Comparison of ENCODE assay signal across 11 cellular contexts in the genomic region with DNA sequence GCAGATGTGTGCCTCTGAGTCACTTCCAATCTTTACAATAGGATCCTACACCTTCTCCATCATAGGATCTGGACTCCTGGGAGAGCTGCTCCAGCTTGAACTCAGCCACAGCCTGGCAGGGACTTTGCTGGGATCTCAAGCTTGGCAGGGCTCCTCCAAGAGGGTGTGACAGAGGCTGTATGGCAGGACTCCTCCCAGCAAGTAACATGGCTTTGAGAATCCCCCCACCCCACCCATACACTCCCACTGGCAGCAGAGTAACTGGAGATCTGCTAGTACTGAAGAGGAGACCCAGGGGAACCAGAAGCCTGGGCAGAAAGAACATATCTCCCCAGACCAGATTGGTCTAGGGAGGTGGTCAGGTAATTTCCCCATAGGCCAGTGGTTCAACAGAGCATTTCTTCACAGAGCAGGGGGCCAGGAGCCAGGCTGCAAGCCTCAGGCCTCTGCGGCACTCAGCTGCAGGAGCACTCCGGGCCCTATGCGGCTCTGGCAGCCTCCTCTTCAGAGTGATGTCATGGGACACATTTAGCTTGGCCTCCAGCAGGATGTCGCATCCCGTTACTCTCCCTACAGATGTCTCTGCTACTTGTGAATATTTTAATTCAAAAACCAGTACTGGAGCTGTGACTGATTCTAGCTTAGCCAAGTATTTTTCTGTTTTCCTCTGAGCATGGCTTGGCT. TPM values are rescaled to one million over a fixed set of nuclear protein-coding genes. Genes with fewer than 3 reads are reported as not detected.
A peak's percentile ranks its signal among the peaks of the same experiment; 100 is the strongest.
DNase-seq lines count a peak whose midpoint lies in the region; ATAC-seq and TF ChIP-seq lines count a peak whose summit lies in the region.
"Had no signal": no experiment of that assay in that cellular context is flagged by ENCODE, and none has a peak within 500 bp of the region (broad histone marks: within the 10 kb centered on the region; RNA-seq: fewer than 3 reads in every experiment).

No MANE protein-coding gene starts in this region.

- no peaks in the 10 kb centered on the region for H3K9me3 ChIP-seq in CD4-positive, alpha-beta memory T cell (ENCODE audit: control insufficient read depth in 1 of 2, low read length in 2 of 2)

- intact Hi-C loops in CD4-positive, alpha-beta memory T cell (cut with micrococcal nuclease), result no loop called here
- intact Hi-C loops in posterior vena cava (cut with DNase I), result loop anchor here in 1 of 2 donors (5.0 kb wide), 1 partner anchor 201 kb away; no protein-coding TSS in a partner anchor

- peaks cover 27 to 55% (median 41%) of the 10 kb centered on the region in 4 donors for H3K4me1 Mint-ChIP-seq in CD4-positive, alpha-beta memory T cell
- peaks cover 12% of the 10 kb centered on the region for H3K4me1 Mint-ChIP-seq in endothelial cell (ENCODE audit: unreplicated experiment)
- peaks cover 31% of the 10 kb centered on the region for H3K4me1 Mint-ChIP-seq in GM23338

- H3K27ac ChIP-seq in CD4-positive, alpha-beta memory T cell (ENCODE audit: low read depth, low read length), result no peak overlapping the region
- peak overlapping the region; percentile 40; the same call in 1 of the 2 replicates for H3K27ac ChIP-seq in RWPE1
- no peak overlapping the region for H3K27ac ChIP-seq in GM23338 (ENCODE audit: low read depth)

- H3K4me1 ChIP-seq in CD4-positive, alpha-beta memory T cell (ENCODE audit: insufficient read depth, low read length), result peaks cover 38% of the 10 kb centered on the region
- H3K4me1 ChIP-seq in GM23338 (ENCODE audit: insufficient read depth), result peaks cover 8% of the 10 kb centered on the region; the same call in 1 of the 2 replicates

- DNase-seq in CD4-positive, alpha-beta memory T cell, result no peak
- DNase-seq in RWPE1 (ENCODE audit: low spot score), result no peak
- DNase-seq in endothelial cell (ENCODE audit: low spot score), result peak; percentile 2
- peak; percentile 53 for DNase-seq in posterior vena cava (ENCODE audit: low spot score)
- DNase-seq in GM23338 (ENCODE audit: low spot score), result no peak
- DNase-seq: SW 1271 had no signal

- H3K36me3 ChIP-seq in CD4-positive, alpha-beta memory T cell (ENCODE audit: insufficient read depth, low read length), result no peaks in the 10 kb centered on the region
- no peaks in the 10 kb centered on the region for H3K36me3 ChIP-seq in GM23338 (ENCODE audit: insufficient read depth)

- H3K9me2 ChIP-seq in GM23338 (ENCODE audit: insufficient read depth), result no peaks in the 10 kb centered on the region

- no peak overlapping the region for H3K4me3 ChIP-seq in CD4-positive, alpha-beta memory T cell (ENCODE audit: low read length in 2 of 2)
- no peak overlapping the region for H3K4me3 ChIP-seq in GM23338

- CTCF ChIA-PET in CD4-positive, alpha-beta memory T cell (lab: Charles Lee; ENCODE audit: partially characterized antibody), result interaction anchor here (9.7 to 9.8 kb wide), 2 partner anchors 50 to 422 kb away, joined by 71 to 394 read pairs; partner anchors contain the start of gene IL3
- CTCF ChIA-PET in RWPE1 (lab: Yijun Ruan, JAX), result interaction anchor here (0.8 kb wide), 1 partner anchor 424 kb away, joined by 3 read pairs; no protein-coding TSS in a partner anchor

- no peak for ATAC-seq in GM23338
- no peak for ATAC-seq in GM19397 (IDR thresholded peaks at IDR 0.05; ENCODE audit: unreplicated experiment)
- no peak for ATAC-seq in esophagus mucosa

- no peaks in the 10 kb centered on the region for H3K27me3 ChIP-seq in CD4-positive, alpha-beta memory T cell (ENCODE audit: insufficient read depth, low read length)
- H3K27me3 ChIP-seq in GM23338 (ENCODE audit: insufficient read depth), result peaks cover 25% of the 10 kb centered on the region

- peaks cover 0 to 2% (median 0%) of the 10 kb centered on the region in 8 donors for H3K9me3 Mint-ChIP-seq in CD4-positive, alpha-beta memory T cell
- H3K9me3 Mint-ChIP-seq in endothelial cell (ENCODE audit: unreplicated experiment), result no peaks in the 10 kb centered on the region
- no peaks in the 10 kb centered on the region for H3K9me3 Mint-ChIP-seq in GM23338
- H3K9me3 Mint-ChIP-seq: activated CD4-positive, alpha-beta T cell treated with anti-CD3 and anti-CD28 coated beads, Interleukin-2, amount 10 ng/mL, durations not matched to agents 7 days and 5 days had no signal

- H3F3A ChIP-seq in GM23338 (replicated peaks; ENCODE audit: low read depth), result no peaks in the 10 kb centered on the region

- POLR2A ChIA-PET in CD4-positive, alpha-beta memory T cell (lab: Charles Lee; ENCODE audit: partially characterized antibody), result interaction anchor here (0.7 to 1.0 kb wide), 2 partner anchors 12 to 196 kb away, joined by 3 to 4 read pairs; no protein-coding TSS in a partner anchor
- POLR2A ChIA-PET in RWPE1 (lab: Yijun Ruan, JAX; ENCODE audit: low non-redundant PET), result interaction anchor here (0.6 kb wide), 1 partner anchor 377 kb away, joined by 3 read pairs; no protein-coding TSS in a partner anchor

- H3K27ac Mint-ChIP-seq in CD4-positive, alpha-beta memory T cell, result peak overlapping the region in 4 of 7 donors; percentile 5 to 46 (median 16)
- H3K27ac Mint-ChIP-seq in endothelial cell (ENCODE audit: unreplicated experiment) (no peak overlapping the region), GM23338 (no peak overlapping the region)
- H3K27ac Mint-ChIP-seq: activated CD4-positive, alpha-beta T cell treated with anti-CD3 and anti-CD28 coated beads, Interleukin-2, amount 10 ng/mL, durations not matched to agents 7 days and 5 days had no signal

- H4K20me1 ChIP-seq in GM23338 (replicated peaks; ENCODE audit: insufficient read depth), result no peaks in the 10 kb centered on the region

- TF ChIP-seq CTCF in RWPE1 (conservative IDR thresholded peaks at IDR 0.05; ENCODE audit: low read depth) (no peak), endothelial cell (IDR thresholded peaks at IDR 0.05; ENCODE audit: unreplicated experiment) (no peak), GM23338 (conservative IDR thresholded peaks at IDR 0.05; ENCODE audit: low read depth in 2 of 2) (no peak)

- no peak overlapping the region for H2AFZ ChIP-seq in GM23338

- peaks cover 0 to 1% of the 10 kb centered on the region in 2 donors for H3K36me3 Mint-ChIP-seq in CD4-positive, alpha-beta memory T cell
- no peaks in the 10 kb centered on the region for H3K36me3 Mint-ChIP-seq in endothelial cell (ENCODE audit: low read depth, unreplicated experiment)
- H3K36me3 Mint-ChIP-seq in GM23338 (ENCODE audit: low read depth), result no peaks in the 10 kb centered on the region

- no peaks in the 10 kb centered on the region for H3K79me2 ChIP-seq in GM23338 (replicated peaks; ENCODE audit: insufficient read depth)

- peak overlapping the region in 3 of 8 donors; percentile 36 to 62 (median 45) for H3K4me3 Mint-ChIP-seq in CD4-positive, alpha-beta memory T cell
- no peak overlapping the region for H3K4me3 Mint-ChIP-seq in endothelial cell (ENCODE audit: unreplicated experiment)
- H3K4me3 Mint-ChIP-seq in GM23338, result no peak overlapping the region

- peaks cover 0 to 4% of the 10 kb centered on the region in 2 donors for H3K27me3 Mint-ChIP-seq in CD4-positive, alpha-beta memory T cell
- H3K27me3 Mint-ChIP-seq in endothelial cell (ENCODE audit: unreplicated experiment) (peaks cover 17% of the 10 kb centered on the region), GM23338 (ENCODE audit: insufficient read depth, low read depth, poor library complexity) (peaks cover 33% of the 10 kb centered on the region)

- H3K4me2 ChIP-seq in GM23338, result no peak overlapping the region

TF ChIP-seq in GM23338, 12 proteins besides CTCF, POLR2A, EP300 and RAD21 (continues in another document):
- TF ChIP-seq ZNF114 (CRISPR knock-in tag; IDR thresholded peaks at IDR 0.05) (no peak), NANOG (IDR thresholded peaks at IDR 0.05; ENCODE audit: borderline replicate concordance) (no peak), EZH2 (IDR thresholded peaks at IDR 0.05; ENCODE audit: low read depth, unreplicated experiment) (no peak), JUNB (IDR thresholded peaks at IDR 0.05; ENCODE audit: unreplicated experiment) (no peak)
- TF ChIP-seq, protein P1, sequence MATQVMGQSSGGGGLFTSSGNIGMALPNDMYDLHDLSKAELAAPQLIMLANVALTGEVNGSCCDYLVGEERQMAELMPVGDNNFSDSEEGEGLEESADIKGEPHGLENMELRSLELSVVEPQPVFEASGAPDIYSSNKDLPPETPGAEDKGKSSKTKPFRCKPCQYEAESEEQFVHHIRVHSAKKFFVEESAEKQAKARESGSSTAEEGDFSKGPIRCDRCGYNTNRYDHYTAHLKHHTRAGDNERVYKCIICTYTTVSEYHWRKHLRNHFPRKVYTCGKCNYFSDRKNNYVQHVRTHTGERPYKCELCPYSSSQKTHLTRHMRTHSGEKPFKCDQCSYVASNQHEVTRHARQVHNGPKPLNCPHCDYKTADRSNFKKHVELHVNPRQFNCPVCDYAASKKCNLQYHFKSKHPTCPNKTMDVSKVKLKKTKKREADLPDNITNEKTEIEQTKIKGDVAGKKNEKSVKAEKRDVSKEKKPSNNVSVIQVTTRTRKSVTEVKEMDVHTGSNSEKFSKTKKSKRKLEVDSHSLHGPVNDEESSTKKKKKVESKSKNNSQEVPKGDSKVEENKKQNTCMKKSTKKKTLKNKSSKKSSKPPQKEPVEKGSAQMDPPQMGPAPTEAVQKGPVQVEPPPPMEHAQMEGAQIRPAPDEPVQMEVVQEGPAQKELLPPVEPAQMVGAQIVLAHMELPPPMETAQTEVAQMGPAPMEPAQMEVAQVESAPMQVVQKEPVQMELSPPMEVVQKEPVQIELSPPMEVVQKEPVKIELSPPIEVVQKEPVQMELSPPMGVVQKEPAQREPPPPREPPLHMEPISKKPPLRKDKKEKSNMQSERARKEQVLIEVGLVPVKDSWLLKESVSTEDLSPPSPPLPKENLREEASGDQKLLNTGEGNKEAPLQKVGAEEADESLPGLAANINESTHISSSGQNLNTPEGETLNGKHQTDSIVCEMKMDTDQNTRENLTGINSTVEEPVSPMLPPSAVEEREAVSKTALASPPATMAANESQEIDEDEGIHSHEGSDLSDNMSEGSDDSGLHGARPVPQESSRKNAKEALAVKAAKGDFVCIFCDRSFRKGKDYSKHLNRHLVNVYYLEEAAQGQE (IDR thresholded peaks at IDR 0.05; ENCODE audit: unreplicated experiment), result no peak

RNA-seq across cellular contexts. Expression of gene ACSL6, which starts 1.7 kb away (rescaled TPM):
- 10 to 100 TPM; 50.4 to 51.7 TPM for total RNA-seq in CD4-positive, alpha-beta memory T cell
- polyA plus RNA-seq in CD4-positive, alpha-beta memory T cell, result 10 to 100 TPM; 11.1 to 18.4 TPM
- total RNA-seq in endothelial cell (ENCODE audit: unreplicated experiment) (0.80 TPM), posterior vena cava (under 1 TPM; 0.32 to 0.62 TPM), esophagus mucosa (0.08 TPM)
- 3.6 and 4.6 TPM in 2 replicates for total RNA-seq in GM23338 (2014; rRNA removed; shearing (Covaris generic))
- 0.76 and 1.1 TPM in 2 replicates for polyA plus RNA-seq in GM23338 (2016; fragmentation: Nextera tagmentation; extraction: Ambion mirVana)

RNA-seq across cellular contexts. Expression of gene IL3, which starts 47.3 kb away (rescaled TPM):
- not detected for total RNA-seq in CD4-positive, alpha-beta memory T cell
- not detected for polyA plus RNA-seq in CD4-positive, alpha-beta memory T cell
- not detected for total RNA-seq in endothelial cell (ENCODE audit: unreplicated experiment)
- not detected for total RNA-seq in posterior vena cava
- total RNA-seq in GM23338 (2014; rRNA removed; shearing (Covaris generic)), result not detected in 2 replicates
- polyA plus RNA-seq in GM23338 (2016; fragmentation: Nextera tagmentation; extraction: Ambion mirVana), result not detected in 2 replicates
- total RNA-seq in esophagus mucosa, result not detected
- total RNA-seq: dermis blood vessel endothelial cell had no signal
- polyA plus RNA-seq: CD14-positive monocyte had no signal

Comparison
In these comparisons a context has a peak if more than half of its experiments do, and no peak if none do; other contexts are left out.
1. DNase-seq: peak in endothelial cell (single experiment) and posterior vena cava (single experiment); none in CD4-positive, alpha-beta memory T cell (0 of 5), RWPE1 (single experiment) and GM23338 (single experiment).
2. H3K27ac Mint-ChIP-seq: peak in CD4-positive, alpha-beta memory T cell (4 of 7); none in endothelial cell (single experiment) and GM23338 (single experiment).